In the genomic region with DNA sequence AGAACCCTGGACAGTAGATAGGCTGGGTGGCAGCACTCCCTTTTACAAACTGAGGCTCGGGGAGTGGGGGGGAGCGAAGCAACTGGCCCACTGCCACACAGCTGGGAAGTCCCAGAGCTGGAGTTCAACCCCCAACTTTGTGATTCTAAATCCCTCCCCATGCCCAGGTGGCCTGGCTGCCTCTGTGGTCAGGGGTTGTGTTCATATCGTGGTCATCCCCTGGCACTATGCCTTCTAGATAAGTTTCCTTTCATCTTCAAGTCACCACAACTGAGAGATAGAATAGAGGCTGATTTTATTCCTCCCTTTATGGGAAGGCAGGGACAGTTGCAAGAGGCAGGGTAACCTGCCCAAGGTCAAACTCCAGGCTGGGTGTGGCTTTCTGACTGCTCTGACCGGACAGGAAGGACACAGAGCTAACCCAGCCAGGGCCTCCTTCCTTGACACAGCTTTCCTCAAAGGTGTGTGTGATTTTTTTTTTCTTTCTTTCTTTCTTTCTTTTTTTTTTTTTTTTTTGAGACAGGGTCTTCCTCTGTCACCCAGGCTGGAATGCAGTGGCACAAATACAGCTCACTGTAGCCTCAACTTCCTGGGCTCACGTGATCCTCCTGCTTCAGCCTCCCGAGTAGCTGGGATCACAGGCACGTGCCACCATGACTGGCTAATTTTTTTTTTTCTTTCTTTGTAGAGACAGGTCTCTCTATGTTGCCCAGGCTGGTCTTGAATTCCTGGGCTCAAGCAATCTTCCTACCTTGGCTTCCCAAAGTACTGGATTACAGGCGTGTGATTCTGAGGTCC, we compare ENCODE assay signal across 12 cellular contexts. TPM values are rescaled to one million over a fixed set of nuclear protein-coding genes. Genes with fewer than 3 reads are reported as not detected.
A peak's percentile ranks its signal among the peaks of the same experiment; 100 is the strongest.
DNase-seq lines count a peak whose midpoint lies in the region; ATAC-seq, FAIRE-seq and TF ChIP-seq lines count a peak whose summit lies in the region.
"Had no signal": no experiment of that assay in that cellular context is flagged by ENCODE, and none has a peak within 500 bp of the region (broad histone marks: within the 10 kb centered on the region; RNA-seq: fewer than 3 reads in every experiment).

No MANE protein-coding gene starts in this region.

- peak overlapping the region in 1 of 2 experiments; percentile 66; a peak in 2 of 4 replicates for H3K9ac ChIP-seq in K562 (ENCODE audit: insufficient read depth in 1 of 2, low read depth in 2 of 2, low read length in 2 of 2)

- H3K27ac Mint-ChIP-seq in natural killer cell = peak overlapping the region; percentile 98
- no peak overlapping the region for H3K27ac Mint-ChIP-seq in glutamatergic neuron (ENCODE audit: unreplicated experiment)

- TF ChIP-seq POLR2A in K562 (conservative IDR thresholded peaks at IDR 0.05) = no peak

- peaks cover 0 to 2% of the 10 kb centered on the region in 2 donors for H3K9me3 Mint-ChIP-seq in natural killer cell
- peaks cover 3% of the 10 kb centered on the region for H3K9me3 Mint-ChIP-seq in glutamatergic neuron (ENCODE audit: unreplicated experiment)

- no peak for TF ChIP-seq RAD21 in K562 (CRISPR knock-in tag; conservative IDR thresholded peaks at IDR 0.05 in 1 of 2, IDR thresholded peaks at IDR 0.05 in 1 of 2)

- H3K9me3 ChIP-seq in DOHH2 (ENCODE audit: control insufficient read depth, insufficient read depth, low read length) (peaks cover 3% of the 10 kb centered on the region; the same call in 1 of the 2 replicates), K562 (replicated peaks; ENCODE audit: control insufficient read depth, insufficient read depth, low read depth, low read length) (no peaks in the 10 kb centered on the region)

- H3K4me1 ChIP-seq in DOHH2 (ENCODE audit: control insufficient read depth, low read length) (peaks cover 94% of the 10 kb centered on the region), K562 (replicated peaks in 1 of 2; ENCODE audit: control insufficient read depth in 2 of 2, insufficient read depth in 2 of 2, low read length in 2 of 2) (peaks cover 25 to 44% of the 10 kb centered on the region in 2 experiments)
- H3K4me1 ChIP-seq: foreskin keratinocyte had no signal

- POLR2A ChIA-PET in K562 (lab: Yijun Ruan, JAX) = interaction anchor here (0.8 to 3.2 kb wide), 4 partner anchors 9 to 14 kb away, joined by 3 to 16 read pairs (median 4); no protein-coding TSS in a partner anchor

- H3K4me1 Mint-ChIP-seq in natural killer cell (peaks cover 67 to 76% of the 10 kb centered on the region in 2 donors), glutamatergic neuron (ENCODE audit: low read depth, unreplicated experiment) (peaks cover 7% of the 10 kb centered on the region)

- H3K27ac ChIP-seq in DOHH2 (ENCODE audit: low read depth, low read length) (peak overlapping the region; percentile 97), K562 (ENCODE audit: extremely low read depth, low read depth, low read length) (peak overlapping the region; percentile 23; the same call in 1 of the 3 replicates)
- H3K27ac ChIP-seq: foreskin keratinocyte had no signal

- H4K20me1 ChIP-seq in DOHH2 (ENCODE audit: control insufficient read depth, insufficient read depth, low read depth, low read length) (no peaks in the 10 kb centered on the region), K562 (replicated peaks; ENCODE audit: control insufficient read depth, insufficient read depth, low read length) (no peaks in the 10 kb centered on the region)

- no peaks in the 10 kb centered on the region for H3K9me1 ChIP-seq in K562 (ENCODE audit: control insufficient read depth, insufficient read depth, low read length)

- no peak for TF ChIP-seq EP300 in K562 (IDR thresholded peaks at IDR 0.05; ENCODE audit: low read length)

- H3K4me2 ChIP-seq in DOHH2 (ENCODE audit: low read length) = peak overlapping the region; percentile 83
- no peak overlapping the region for H3K4me2 ChIP-seq in K562 (ENCODE audit: insufficient read depth, low read length)

- WGBS in K562 (ENCODE audit: insufficient coverage, low coverage, missing lambda C conversion rate) = 47% methylated on average over 8 of the region's 8 CpGs

- CTCF ChIA-PET in K562 (lab: Yijun Ruan, JAX; ENCODE audit: low intra/inter-chr PET ratio) = no interaction called here

- TF ChIP-seq CTCF in DOHH2 (IDR thresholded peaks at IDR 0.05; ENCODE audit: low read depth, low read length, poor library complexity, severe bottlenecking) (no peak), K562 (IDR thresholded peaks at IDR 0.05 in 2 of 3, conservative IDR thresholded peaks at IDR 0.05 in 1 of 3; ENCODE audit: insufficient read depth in 2 of 3, low read depth in 1 of 3, low read length in 3 of 3) (no peak), natural killer cell (IDR thresholded peaks at IDR 0.05) (no peak), glutamatergic neuron (IDR thresholded peaks at IDR 0.05; ENCODE audit: partially characterized antibody, unreplicated experiment) (no peak)

- no TSS peak for BruUV-seq in K562 (replicated peaks; lab: Mats Ljungman, UMichigan)

- in situ Hi-C loops in K562 (cut with MboI) = no loop called here

- intact Hi-C loops in K562 (cut with micrococcal nuclease) = no loop called here
- intact Hi-C loops in natural killer cell (cut with micrococcal nuclease) = no loop called here

- H3K27me3 ChIP-seq in DOHH2 (ENCODE audit: control insufficient read depth, low read length) (no peaks in the 10 kb centered on the region), K562 (ENCODE audit: control insufficient read depth in 2 of 2, insufficient read depth in 2 of 2, low read length in 2 of 2) (no peaks in the 10 kb centered on the region; a peak in 1 of 5 replicates)

- H3K27me3 Mint-ChIP-seq in natural killer cell (ENCODE audit: low read depth in 2 of 2) (no peaks in the 10 kb centered on the region), glutamatergic neuron (ENCODE audit: unreplicated experiment) (peaks cover 4% of the 10 kb centered on the region)
- H3K27me3 Mint-ChIP-seq: stimulated activated naive CD8-positive, alpha-beta T cell treated with anti-CD3 and anti-CD28 coated beads, Interleukin-15, Interleukin-2, amounts not matched to agents 100 ng/mL and 50 ng/mL, for 24 hours had no signal

- H3K9me2 ChIP-seq in DOHH2 (replicated peaks; ENCODE audit: control insufficient read depth, low read length) = no peaks in the 10 kb centered on the region

- H3K4me3 ChIP-seq in DOHH2 (ENCODE audit: low read length) (peak overlapping the region; percentile 66), K562 (no peak overlapping the region)

- no peaks in the 10 kb centered on the region for H3K36me3 Mint-ChIP-seq in natural killer cell
- H3K36me3 Mint-ChIP-seq in glutamatergic neuron (ENCODE audit: unreplicated experiment) = no peaks in the 10 kb centered on the region

- FAIRE-seq in K562 (lab: Jason Lieb, UNC) = peak; percentile 40

- H2AFZ ChIP-seq in K562 (ENCODE audit: low read depth, low read length) = no peak overlapping the region

- H3K79me2 ChIP-seq in DOHH2 (ENCODE audit: control insufficient read depth, low read length) = no peaks in the 10 kb centered on the region
- H3K79me2 ChIP-seq in K562 (ENCODE audit: control insufficient read depth, insufficient read depth, low read length) = no peaks in the 10 kb centered on the region

- no peaks in the 10 kb centered on the region; the same call in 1 of the 2 replicates for H3K36me3 ChIP-seq in DOHH2 (ENCODE audit: control insufficient read depth, low read length)
- H3K36me3 ChIP-seq in K562 (ENCODE audit: control insufficient read depth, insufficient read depth, low read length) = peaks cover 8% of the 10 kb centered on the region; the same call in 1 of the 3 replicates

- peaks cover 35% of the 10 kb centered on the region for H3F3A ChIP-seq in DOHH2 (ENCODE audit: control insufficient read depth, insufficient read depth)

- H3K4me3 Mint-ChIP-seq in natural killer cell (peak overlapping the region; percentile 76), glutamatergic neuron (ENCODE audit: unreplicated experiment) (no peak overlapping the region)
- H3K4me3 Mint-ChIP-seq: stimulated activated naive CD8-positive, alpha-beta T cell treated with anti-CD3 and anti-CD28 coated beads, Interleukin-15, Interleukin-2, amounts not matched to agents 100 ng/mL and 50 ng/mL, for 24 hours had no signal

- DNase-seq in NAMALWA (ENCODE audit: low spot score) (peak; percentile 55), K562 (ENCODE audit: extremely low read depth in 1 of 4, low spot score in 3 of 4) (peak in 3 of 4 experiments; percentile 46 to 53 (median 50)), natural killer cell (no peak), NCI-H1417 (lab: John Stamatoyannopoulos, UW) (no peak), NCI-H1105 treated with DMSO at 0.1 percent for 48 hours (lab: John Stamatoyannopoulos, UW) (no peak), glutamatergic neuron (no peak)
- no peak for DNase-seq in stimulated activated CD4-positive, alpha-beta T cell treated with anti-CD3 and anti-CD28 coated beads, Interleukin-15, amount 100 ng/mL, for 24 hours
- DNase-seq: amniotic stem cell, foreskin keratinocyte, NCI-H1436 had no signal

- ATAC-seq in K562 = peak; percentile 41; the same call in 2 of the 3 replicates
- ATAC-seq in natural killer cell = no peak
- ATAC-seq: foreskin keratinocyte had no signal

TF ChIP-seq in K562, 482 proteins besides CTCF, POLR2A, EP300 and RAD21 (continues in another document):
- TF ChIP-seq CTBP1 (IDR thresholded peaks at IDR 0.05; ENCODE audit: borderline replicate concordance) = peak; percentile 23; the same call in 1 of the 2 replicates

RNA-seq across cellular contexts. Expression of a gene that starts 18.4 kb away (rescaled TPM):
- total RNA-seq in K562 (2011; cell fraction: chromatin; rRNA removed; ENCODE audit: low replicate concordance) = 26.1 and 74.5 TPM in 2 replicates
- total RNA-seq in K562 (2011; cell fraction: nucleolus; rRNA removed) = 83.4 and 97.6 TPM in 2 replicates
- 68.4 and 69.2 TPM in 2 replicates for total RNA-seq in K562 (2011; cell fraction: nucleoplasm; rRNA removed)
- 40.8 and 54.1 TPM in 2 replicates for total RNA-seq in K562 (2014; rRNA removed)
- total RNA-seq in K562 (2014; rRNA removed; fragmentation: Illumina TruSeq; extraction: Trizol) = 17.5 and 22.7 TPM in 2 replicates
- 21.7 and 23.1 TPM in 2 replicates for total RNA-seq in K562 (2015; rRNA removed; fragmentation: Illumina TruSeq; extraction: Trizol)
- total RNA-seq in K562 (2021) = 91.3 and 91.6 TPM in 2 replicates
- polyA plus RNA-seq in K562 (2011; rRNA removed) = 36.0 and 48.1 TPM in 2 replicates
- 54.9 and 115 TPM in 2 replicates for polyA plus RNA-seq in K562 (2011; cell fraction: cytosol; rRNA removed)
- 12.4 and 19.5 TPM in 2 replicates for polyA plus RNA-seq in K562 (2011; cell fraction: nucleus; rRNA removed)
- 37.7 and 41.4 TPM in 2 replicates for polyA plus RNA-seq in K562 (2012)
- 40.9 and 48.0 TPM in 2 replicates for polyA plus RNA-seq in K562 (2014; fragmentation: Illumina TruSeq; extraction: Trizol)
- polyA plus RNA-seq in K562 (2014; fragmentation: Nextera tagmentation; extraction: Ambion mirVana) = 1 to 10 TPM; 8.8 to 9.0 TPM
- polyA plus RNA-seq in K562 (2014; rRNA removed) = 43.7 and 47.2 TPM in 2 replicates
- 19.0 and 26.6 TPM in 2 replicates for polyA minus RNA-seq in K562 (2011; rRNA and poly(A)+ RNA removed)
- polyA minus RNA-seq in K562 (2011; cell fraction: cytosol; rRNA and poly(A)+ RNA removed) = 46.3 and 70.4 TPM in 2 replicates
- 13.3 and 24.2 TPM in 2 replicates for polyA minus RNA-seq in K562 (2011; cell fraction: nucleus; rRNA and poly(A)+ RNA removed)
- total RNA-seq in natural killer cell = 100 to 1,000 TPM; 152 to 173 (median 172) TPM
- total RNA-seq in glutamatergic neuron (ENCODE audit: unreplicated experiment) = 5.1 TPM

Comparison
In these comparisons a context has a peak if more than half of its experiments do, and no peak if none do; other contexts are left out.
1. DNase-seq: peak in NAMALWA (single experiment) and K562 (3 of 4); none in natural killer cell (single experiment), NCI-H1417 (0 of 3), NCI-H1105 treated with DMSO at 0.1 percent for 48 hours (single experiment), stimulated activated CD4-positive, alpha-beta T cell treated with anti-CD3 and anti-CD28 coated beads, Interleukin-15, amount 100 ng/mL, for 24 hours (single experiment) and glutamatergic neuron (single experiment).